ENCODE assay signal across 17 cellular contexts in genomic region chr7:130923930-130924329, GRCh38.
DNase-seq lines count a peak whose midpoint lies in the region; ATAC-seq and TF ChIP-seq lines count a peak whose summit lies in the region.
"Had no signal": no experiment of that assay in that cellular context is flagged by ENCODE, and none has a peak within 500 bp of the region (broad histone marks: within the 10 kb centered on the region; RNA-seq: fewer than 3 reads in every experiment).

No MANE protein-coding gene starts in this region.

- no peaks in the 10 kb centered on the region for H3K9me3 Mint-ChIP-seq in activated T-cell treated with anti-CD3 and anti-CD28 coated beads, Interleukin-2, amount 50 U/mL, for 72 hours
- H3K9me3 Mint-ChIP-seq in activated T-helper 17 cell treated with anti-CD3 and anti-CD28 coated beads, Interleukin-2, amount 50 U/mL, for 72 hours, result no peaks in the 10 kb centered on the region

- no peak for ATAC-seq in activated T-cell treated with anti-CD3 and anti-CD28 coated beads, Interleukin-2, amount 50 U/mL, for 72 hours (replicated peaks in 1 of 2)
- no peak for ATAC-seq in activated T-helper 17 cell treated with anti-CD3 and anti-CD28 coated beads, Interleukin-2, amount 50 U/mL, for 72 hours (replicated peaks)
- ATAC-seq: body of pancreas had no signal

- no peak for TF ChIP-seq CTCF in stomach (IDR thresholded peaks at IDR 0.05)

- peaks cover 0 to 8% of the 10 kb centered on the region in 2 donors for H3K4me1 ChIP-seq in esophagus (ENCODE audit: control insufficient read depth in 2 of 2, insufficient read depth in 2 of 2, low read length in 1 of 2)
- H3K4me1 ChIP-seq in stomach, result peaks cover 32 to 92% (median 69%) of the 10 kb centered on the region in 4 donors

- H3K36me3 ChIP-seq in esophagus (ENCODE audit: control insufficient read depth in 2 of 2, insufficient read depth in 2 of 2, low read length in 1 of 2), result peaks cover 3 to 6% of the 10 kb centered on the region in 2 donors
- peaks cover 0 to 16% (median 6%) of the 10 kb centered on the region in 4 donors for H3K36me3 ChIP-seq in stomach
- H3K36me3 ChIP-seq: WERI-Rb-1 had no signal

- peaks cover 10 to 55% of the 10 kb centered on the region in 2 donors for H3K36me3 Mint-ChIP-seq in activated T-cell treated with anti-CD3 and anti-CD28 coated beads, Interleukin-2, amount 50 U/mL, for 72 hours (ENCODE audit: insufficient read depth in 2 of 2)
- peaks cover 100% of the 10 kb centered on the region for H3K36me3 Mint-ChIP-seq in activated T-helper 17 cell treated with anti-CD3 and anti-CD28 coated beads, Interleukin-2, amount 50 U/mL, for 72 hours (ENCODE audit: low read depth)

- no peak overlapping the region for H3K4me3 Mint-ChIP-seq in activated T-cell treated with anti-CD3 and anti-CD28 coated beads, Interleukin-2, amount 50 U/mL, for 72 hours
- H3K4me3 Mint-ChIP-seq in activated T-helper 17 cell treated with anti-CD3 and anti-CD28 coated beads, Interleukin-2, amount 50 U/mL, for 72 hours, result peak overlapping the region; percentile 91

- no peak for TF ChIP-seq EP300 in stomach (IDR thresholded peaks at IDR 0.05)

- intact Hi-C loops in stomach (cut with DNase I; ENCODE audit: low total_unique reads), result no loop called here

- H3K27ac ChIP-seq in esophagus (ENCODE audit: low read depth in 2 of 2, low read length in 1 of 2) (peak overlapping the region; percentile 1 to 43), stomach (peak overlapping the region in 3 of 5 donors; percentile 20 to 93 (median 82))
- H3K27ac ChIP-seq: WERI-Rb-1 had no signal

- no peaks in the 10 kb centered on the region for H3K27me3 ChIP-seq in esophagus (ENCODE audit: control insufficient read depth in 1 of 2, insufficient read depth in 2 of 2, low read length in 2 of 2)
- no peaks in the 10 kb centered on the region for H3K27me3 ChIP-seq in stomach
- H3K27me3 ChIP-seq: body of pancreas had no signal

- H3K4me3 ChIP-seq in esophagus (ENCODE audit: low read depth in 1 of 2, low read length in 2 of 2) (no peak overlapping the region), stomach (no peak overlapping the region)
- H3K4me3 ChIP-seq: body of pancreas, lung had no signal

- 87 to 88% methylated on average over 5 of the region's 5 CpGs for WGBS in esophagus, 2 donors
- 85 to 90% (median 89%) methylated on average over 5 of the region's 5 CpGs for WGBS in stomach, 5 donors

- DNase-seq in activated T-cell treated with anti-CD3 and anti-CD28 coated beads, Interleukin-2, amount 50 U/mL, for 72 hours, result no peak
- no peak for DNase-seq in activated T-cell treated with anti-CD3 and anti-CD28 coated beads, Interleukin-2, amount 50 U/mL, for 48 hours
- no peak for DNase-seq in stomach
- no peak for DNase-seq in CD1c-positive myeloid dendritic cell (ENCODE audit: extremely low spot score)
- no peak for DNase-seq in SIG-M5 (lab: John Stamatoyannopoulos, UW)
- no peak for DNase-seq in NOMO-1 treated with dmso at 0.1 percent for 144 hours (lab: John Stamatoyannopoulos, UW; ENCODE audit: unreplicated experiment)
- DNase-seq: ACHN; body of pancreas; DMS 273 treated with DMSO at 0.1 percent for 48 hours; KG1; NCI-H1694; NCI-H526 treated with DMSO at 0.1 percent for 48 hours; stimulated activated CD4-positive, alpha-beta T cell treated with anti-CD3 and anti-CD28 coated beads, Interleukin-12 subunit alpha, Interleukin-12 subunit beta, amount 100 ng/mL, for 4 hours; WERI-Rb-1 had no signal

- no peaks in the 10 kb centered on the region for H3K27me3 Mint-ChIP-seq in activated T-cell treated with anti-CD3 and anti-CD28 coated beads, Interleukin-2, amount 50 U/mL, for 72 hours (ENCODE audit: low read depth)
- no peaks in the 10 kb centered on the region for H3K27me3 Mint-ChIP-seq in activated T-helper 17 cell treated with anti-CD3 and anti-CD28 coated beads, Interleukin-2, amount 50 U/mL, for 72 hours

- peaks cover 97% of the 10 kb centered on the region for H3K4me1 Mint-ChIP-seq in activated T-cell treated with anti-CD3 and anti-CD28 coated beads, Interleukin-2, amount 50 U/mL, for 72 hours (ENCODE audit: low read depth)
- H3K4me1 Mint-ChIP-seq in activated T-helper 17 cell treated with anti-CD3 and anti-CD28 coated beads, Interleukin-2, amount 50 U/mL, for 72 hours, result peaks cover 76% of the 10 kb centered on the region

- peak overlapping the region; percentile 99 for H3K27ac Mint-ChIP-seq in activated T-cell treated with anti-CD3 and anti-CD28 coated beads, Interleukin-2, amount 50 U/mL, for 72 hours
- H3K27ac Mint-ChIP-seq in activated T-helper 17 cell treated with anti-CD3 and anti-CD28 coated beads, Interleukin-2, amount 50 U/mL, for 72 hours, result peak overlapping the region; percentile 92

- H3K9me3 ChIP-seq in esophagus (ENCODE audit: control insufficient read depth in 2 of 2, insufficient read depth in 1 of 2, low read depth in 1 of 2, low read length in 1 of 2), result no peaks in the 10 kb centered on the region
- H3K9me3 ChIP-seq in stomach, result no peaks in the 10 kb centered on the region
- H3K9me3 ChIP-seq: body of pancreas had no signal

- no peak for TF ChIP-seq POLR2A in stomach (IDR thresholded peaks at IDR 0.05)
